16 cellular contexts compared by ENCODE assay signal in genomic region chr6:168403370-168404005, GRCh38. TPM values are rescaled to one million over a fixed set of nuclear protein-coding genes. Genes with fewer than 3 reads are reported as not detected.
DNase-seq lines count a peak whose midpoint lies in the region; ATAC-seq and TF ChIP-seq lines count a peak whose summit lies in the region.
"Had no signal": no experiment of that assay in that cellular context is flagged by ENCODE, and none has a peak within 500 bp of the region (broad histone marks: within the 10 kb centered on the region; RNA-seq: fewer than 3 reads in every experiment).

No MANE protein-coding gene starts in this region.

- H3K4me1 ChIP-seq in H9 (ENCODE audit: insufficient read depth, low read length) (no peaks in the 10 kb centered on the region), tibial artery (no peaks in the 10 kb centered on the region)
- no peaks in the 10 kb centered on the region for H3K4me1 ChIP-seq in CD8-positive, alpha-beta memory T cell (ENCODE audit: insufficient read depth, low read length)
- H3K4me1 ChIP-seq: BE2C, Caco-2, HAP-1 had no signal

- H3K23me2 ChIP-seq in H9 (ENCODE audit: insufficient read length, low read depth, low read length, poor library complexity, severe bottlenecking), result no peaks in the 10 kb centered on the region

- H3K9ac ChIP-seq in H9 (ENCODE audit: extremely low read depth, insufficient read length, low read length), result no peak overlapping the region

- H3K4me2 ChIP-seq in H9 (ENCODE audit: insufficient read depth, insufficient read length, low read length), result no peak overlapping the region

- no peaks in the 10 kb centered on the region for H3K79me2 ChIP-seq in H9 (ENCODE audit: insufficient read depth, low read length)

- H3K36me3 Mint-ChIP-seq in H9 (ENCODE audit: insufficient read depth in 1 of 3, low read depth in 3 of 3), result no peaks in the 10 kb centered on the region; a peak in 1 of 7 replicates
- no peaks in the 10 kb centered on the region for H3K36me3 Mint-ChIP-seq in CD8-positive, alpha-beta memory T cell
- H3K36me3 Mint-ChIP-seq: CD8-positive, alpha-beta T cell had no signal

- no peak overlapping the region for H2BK5ac ChIP-seq in H9 (ENCODE audit: insufficient read length, low read length)

- H4K20me1 ChIP-seq in H9 (ENCODE audit: control insufficient read depth, insufficient read depth, insufficient read length), result no peaks in the 10 kb centered on the region

- no peak overlapping the region for H3K23ac ChIP-seq in H9 (ENCODE audit: insufficient read length, low read depth, low read length)

- H3K79me1 ChIP-seq in H9 (ENCODE audit: insufficient read depth, low read depth, low read length, poor library complexity, severe bottlenecking), result no peaks in the 10 kb centered on the region

- ATAC-seq in HG03280 (IDR thresholded peaks at IDR 0.05; ENCODE audit: unreplicated experiment), result no peak
- ATAC-seq: CD8-positive, alpha-beta T cell had no signal

- H3K9me3 ChIP-seq in H9 (ENCODE audit: control insufficient read depth, low read depth, low read length) (no peaks in the 10 kb centered on the region), tibial artery (no peaks in the 10 kb centered on the region)
- H3K9me3 ChIP-seq in CD8-positive, alpha-beta memory T cell (ENCODE audit: low read length), result no peaks in the 10 kb centered on the region
- H3K9me3 ChIP-seq: BE2C, Caco-2, HAP-1 had no signal

- H3K18ac ChIP-seq in H9 (ENCODE audit: insufficient read length, low read depth, low read length), result no peak overlapping the region

- no peak overlapping the region for H2AFZ ChIP-seq in H9 (ENCODE audit: low read length)

- no peak overlapping the region for H3K4me3 Mint-ChIP-seq in H9
- H3K4me3 Mint-ChIP-seq in CD8-positive, alpha-beta memory T cell, result no peak overlapping the region
- H3K4me3 Mint-ChIP-seq: CD8-positive, alpha-beta T cell had no signal

- CTCF ChIA-PET in CD8-positive, alpha-beta memory T cell (lab: Charles Lee), result no interaction called here

- DNase-seq in H9 (peak; percentile 4), RPMI8226 (peak; percentile 68), mesenteric fat pad (ENCODE audit: low spot score) (peak; percentile 65), tibial artery (peak; percentile 5 to 20), NCI-H2227 treated with DMSO at 0.1 percent for 48 hours (lab: John Stamatoyannopoulos, UW) (no peak)
- no peak for DNase-seq in CD8-positive, alpha-beta memory T cell
- DNase-seq: BE2C; Caco-2; CD8-positive, alpha-beta T cell; DND-41; GDM1; GOT3 had no signal

- H4K91ac ChIP-seq in H9 (ENCODE audit: insufficient read length, low read depth, low read length), result no peak overlapping the region

- H3K27ac ChIP-seq in H9 (ENCODE audit: insufficient read length, low read depth, low read length), result no peak overlapping the region
- H3K27ac ChIP-seq in tibial artery, result no peak overlapping the region
- no peak overlapping the region for H3K27ac ChIP-seq in CD8-positive, alpha-beta memory T cell (ENCODE audit: low read depth, low read length)
- H3K27ac ChIP-seq: C4-2B had no signal

- H4K8ac ChIP-seq in H9 (replicated peaks; ENCODE audit: insufficient read length, low read depth, low read length), result no peak overlapping the region

- H3K27me3 ChIP-seq in H9 (ENCODE audit: insufficient read depth, low read length), result no peaks in the 10 kb centered on the region
- H3K27me3 ChIP-seq in tibial artery, result no peaks in the 10 kb centered on the region
- no peaks in the 10 kb centered on the region for H3K27me3 ChIP-seq in CD8-positive, alpha-beta memory T cell (ENCODE audit: insufficient read depth, low read length, poor library complexity, severe bottlenecking)
- H3K27me3 ChIP-seq: BE2C had no signal

- H2BK15ac ChIP-seq in H9 (ENCODE audit: low read depth, low read length), result no peak overlapping the region

- no peak overlapping the region for H2BK12ac ChIP-seq in H9 (ENCODE audit: insufficient read length, low read depth, low read length)

- intact Hi-C loops in tibial artery (cut with DNase I; ENCODE audit: low total_unique reads), result no loop called here

- H4K5ac ChIP-seq in H9 (ENCODE audit: insufficient read length, low read depth, low read length), result no peak overlapping the region

- peaks cover 2% of the 10 kb centered on the region for H3K27me3 Mint-ChIP-seq in H9 (ENCODE audit: low read depth)
- peaks cover 0 to 8% of the 10 kb centered on the region in 2 donors for H3K27me3 Mint-ChIP-seq in CD8-positive, alpha-beta memory T cell

- no peak overlapping the region for H3T11ph ChIP-seq in H9 (ENCODE audit: low read length)

- H3K4me3 ChIP-seq in tibial artery, result no peak overlapping the region
- no peak overlapping the region for H3K4me3 ChIP-seq in CD8-positive, alpha-beta memory T cell (ENCODE audit: low read length)
- H3K4me3 ChIP-seq: HAP-1 had no signal

- no peak overlapping the region for H3K56ac ChIP-seq in H9 (ENCODE audit: insufficient read length, low read depth, low read length)

- POLR2A ChIA-PET in CD8-positive, alpha-beta memory T cell (lab: Charles Lee), result no interaction called here

- H2BK20ac ChIP-seq in H9 (ENCODE audit: low read depth, low read length, poor library complexity, severe bottlenecking), result no peak overlapping the region

- no CpG with 5 or more reads among the region's 9 CpGs for WGBS in H9 (ENCODE audit: extremely low coverage, insufficient read length, low lambda C conversion rate)

- H3K9me3 Mint-ChIP-seq in H9, result peaks cover 2 to 7% of the 10 kb centered on the region in 2 experiments; a peak in 3 of 5 replicates
- peaks cover 0 to 5% (median 2%) of the 10 kb centered on the region in 5 donors for H3K9me3 Mint-ChIP-seq in CD8-positive, alpha-beta memory T cell
- H3K9me3 Mint-ChIP-seq: CD8-positive, alpha-beta T cell had no signal

- no peak overlapping the region for H3K27ac Mint-ChIP-seq in H9
- H3K27ac Mint-ChIP-seq in CD8-positive, alpha-beta memory T cell, result no peak overlapping the region
- H3K27ac Mint-ChIP-seq: CD8-positive, alpha-beta T cell had no signal

- H2AK5ac ChIP-seq in H9 (ENCODE audit: insufficient read length, low read length), result no peak overlapping the region

- no peak for TF ChIP-seq CTCF in H9 (conservative IDR thresholded peaks at IDR 0.05)
- no peak for TF ChIP-seq CTCF in tibial artery (IDR thresholded peaks at IDR 0.05)

- no peak overlapping the region for H2BK120ac ChIP-seq in H9 (ENCODE audit: low read depth, low read length, poor library complexity, severe bottlenecking)

- no peaks in the 10 kb centered on the region for H3K36me3 ChIP-seq in tibial artery
- no peaks in the 10 kb centered on the region for H3K36me3 ChIP-seq in CD8-positive, alpha-beta memory T cell (ENCODE audit: insufficient read depth, low read length)
- H3K36me3 ChIP-seq: BE2C, HAP-1 had no signal

- H3K4ac ChIP-seq in H9 (ENCODE audit: low read depth, low read length), result no peak overlapping the region

- H3K14ac ChIP-seq in H9 (ENCODE audit: insufficient read depth, low read length), result no peak overlapping the region

- H3K4me1 Mint-ChIP-seq in H9, result no peaks in the 10 kb centered on the region
- no peaks in the 10 kb centered on the region for H3K4me1 Mint-ChIP-seq in CD8-positive, alpha-beta memory T cell

RNA-seq across cellular contexts. Expression of gene SMOC2, which starts 37.5 kb away (rescaled TPM):
- 1.8 and 2.1 TPM in 2 replicates for total RNA-seq in H9 (2021)
- 46.3 TPM for total RNA-seq in mesenteric fat pad
- total RNA-seq in CD8-positive, alpha-beta memory T cell, result not detected
- not detected for polyA plus RNA-seq in CD8-positive, alpha-beta memory T cell
- total RNA-seq: CD8-positive, alpha-beta T cell had no signal
- polyA plus RNA-seq: AG04450 had no signal

Comparison
In these comparisons a context has a peak if more than half of its experiments do, and no peak if none do; other contexts are left out.
1. DNase-seq: peak in H9 (single experiment), RPMI8226 (single experiment), mesenteric fat pad (single experiment) and tibial artery (2 of 2); none in CD8-positive, alpha-beta memory T cell (0 of 5) and NCI-H2227 treated with DMSO at 0.1 percent for 48 hours (single experiment).
2. RNA of gene SMOC2, which starts 37.5 kb away (total RNA-seq): 46.3 TPM in mesenteric fat pad (single experiment); 1.8 to 2.1 TPM in H9 and not detected in CD8-positive, alpha-beta memory T cell; every median in the first group is over 10 times any median in the second.